9 cellular contexts compared by ENCODE assay signal in genomic region chr5:148972958-148973357, GRCh38.
DNase-seq lines count a peak whose midpoint lies in the region; ATAC-seq and TF ChIP-seq lines count a peak whose summit lies in the region.
"Had no signal": no experiment of that assay in that cellular context is flagged by ENCODE, and none has a peak within 500 bp of the region (broad histone marks: within the 10 kb centered on the region; RNA-seq: fewer than 3 reads in every experiment).

No MANE protein-coding gene starts in this region.

- H3K4me3 ChIP-seq in SJCRH30 (no peak overlapping the region), foreskin fibroblast (ENCODE audit: low read depth in 1 of 2, low read length in 2 of 2) (no peak overlapping the region)

- H3K36me3 ChIP-seq in SJCRH30, result no peaks in the 10 kb centered on the region

- ATAC-seq in HG02798 (IDR thresholded peaks at IDR 0.05; ENCODE audit: poor library complexity, unreplicated experiment), result no peak
- ATAC-seq in GM18909 (IDR thresholded peaks at IDR 0.05; ENCODE audit: poor library complexity, unreplicated experiment), result no peak
- no peak for ATAC-seq in HG02763 (IDR thresholded peaks at IDR 0.05; ENCODE audit: unreplicated experiment)

- peak overlapping the region; percentile 93 for H3K27ac ChIP-seq in SJCRH30

- H3K27me3 ChIP-seq in SJCRH30, result no peaks in the 10 kb centered on the region

- H3K4me1 ChIP-seq in SJCRH30, result peaks cover 97% of the 10 kb centered on the region

- TF ChIP-seq CTCF in foreskin fibroblast (IDR thresholded peaks at IDR 0.05; ENCODE audit: low read depth, low read length), result no peak

- DNase-seq in COLO829 (ENCODE audit: low spot score) (peak; percentile 11), SJCRH30 (peak; percentile 77 to 84), foreskin fibroblast (peak; percentile 88 to 91), pulmonary artery endothelial cell (ENCODE audit: low read depth, low spot score) (peak; percentile 86), foreskin melanocyte (no peak)
- DNase-seq: activated gamma-delta T cell treated with Interleukin-2 at 50 U/mL for 16 hours had no signal

- no peaks in the 10 kb centered on the region for H3K9me3 ChIP-seq in SJCRH30 (replicated peaks)
